Comparison of ENCODE assay signal across 1 cellular context in the genomic region with DNA sequence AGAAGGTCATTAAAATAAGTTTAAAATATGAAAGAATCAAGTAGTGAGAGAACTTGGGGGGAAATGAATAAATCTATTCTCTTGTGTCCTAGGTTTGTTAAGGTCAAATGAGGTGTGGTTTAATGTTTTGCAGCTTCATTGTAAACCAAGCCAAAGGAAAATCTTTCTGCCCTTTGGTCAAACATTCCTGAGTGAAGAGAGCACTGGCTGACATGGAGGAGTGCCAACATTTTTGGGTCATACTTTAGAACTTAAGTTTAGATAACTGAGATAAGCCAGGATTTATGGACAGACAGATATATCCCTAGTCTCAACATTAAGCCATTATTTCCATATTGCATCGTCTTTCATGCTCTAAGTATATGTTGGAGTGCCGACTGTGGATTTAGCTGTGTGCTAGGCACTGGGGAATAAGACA.
A peak's percentile ranks its signal among the peaks of the same experiment; 100 is the strongest.
TF ChIP-seq lines count a peak whose summit lies in the region.

No MANE protein-coding gene starts in this region.

TF ChIP-seq in HepG2, 621 proteins besides CTCF, POLR2A, EP300 and RAD21 (continued from another document):
- peak; percentile 73 for TF ChIP-seq GATAD2A (CRISPR knock-in tag; IDR thresholded peaks at IDR 0.05)
- TF ChIP-seq, protein P1, sequence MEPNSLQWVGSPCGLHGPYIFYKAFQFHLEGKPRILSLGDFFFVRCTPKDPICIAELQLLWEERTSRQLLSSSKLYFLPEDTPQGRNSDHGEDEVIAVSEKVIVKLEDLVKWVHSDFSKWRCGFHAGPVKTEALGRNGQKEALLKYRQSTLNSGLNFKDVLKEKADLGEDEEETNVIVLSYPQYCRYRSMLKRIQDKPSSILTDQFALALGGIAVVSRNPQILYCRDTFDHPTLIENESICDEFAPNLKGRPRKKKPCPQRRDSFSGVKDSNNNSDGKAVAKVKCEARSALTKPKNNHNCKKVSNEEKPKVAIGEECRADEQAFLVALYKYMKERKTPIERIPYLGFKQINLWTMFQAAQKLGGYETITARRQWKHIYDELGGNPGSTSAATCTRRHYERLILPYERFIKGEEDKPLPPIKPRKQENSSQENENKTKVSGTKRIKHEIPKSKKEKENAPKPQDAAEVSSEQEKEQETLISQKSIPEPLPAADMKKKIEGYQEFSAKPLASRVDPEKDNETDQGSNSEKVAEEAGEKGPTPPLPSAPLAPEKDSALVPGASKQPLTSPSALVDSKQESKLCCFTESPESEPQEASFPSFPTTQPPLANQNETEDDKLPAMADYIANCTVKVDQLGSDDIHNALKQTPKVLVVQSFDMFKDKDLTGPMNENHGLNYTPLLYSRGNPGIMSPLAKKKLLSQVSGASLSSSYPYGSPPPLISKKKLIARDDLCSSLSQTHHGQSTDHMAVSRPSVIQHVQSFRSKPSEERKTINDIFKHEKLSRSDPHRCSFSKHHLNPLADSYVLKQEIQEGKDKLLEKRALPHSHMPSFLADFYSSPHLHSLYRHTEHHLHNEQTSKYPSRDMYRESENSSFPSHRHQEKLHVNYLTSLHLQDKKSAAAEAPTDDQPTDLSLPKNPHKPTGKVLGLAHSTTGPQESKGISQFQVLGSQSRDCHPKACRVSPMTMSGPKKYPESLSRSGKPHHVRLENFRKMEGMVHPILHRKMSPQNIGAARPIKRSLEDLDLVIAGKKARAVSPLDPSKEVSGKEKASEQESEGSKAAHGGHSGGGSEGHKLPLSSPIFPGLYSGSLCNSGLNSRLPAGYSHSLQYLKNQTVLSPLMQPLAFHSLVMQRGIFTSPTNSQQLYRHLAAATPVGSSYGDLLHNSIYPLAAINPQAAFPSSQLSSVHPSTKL (CRISPR knock-in tag; IDR thresholded peaks at IDR 0.05) = peak; percentile 84
- TF ChIP-seq FOXJ3 (CRISPR knock-in tag; IDR thresholded peaks at IDR 0.05; ENCODE audit: borderline replicate concordance) = peak; percentile 58; the same call in 1 of the 2 replicates
- no peak for TF ChIP-seq ZNF703 (CRISPR knock-in tag; IDR thresholded peaks at IDR 0.05; ENCODE audit: borderline replicate concordance)
- no peak for TF ChIP-seq CREB1 (IDR thresholded peaks at IDR 0.05)
- no peak for TF ChIP-seq CREB1 (CRISPR knock-in tag; IDR thresholded peaks at IDR 0.05)
- TF ChIP-seq, protein P2, sequence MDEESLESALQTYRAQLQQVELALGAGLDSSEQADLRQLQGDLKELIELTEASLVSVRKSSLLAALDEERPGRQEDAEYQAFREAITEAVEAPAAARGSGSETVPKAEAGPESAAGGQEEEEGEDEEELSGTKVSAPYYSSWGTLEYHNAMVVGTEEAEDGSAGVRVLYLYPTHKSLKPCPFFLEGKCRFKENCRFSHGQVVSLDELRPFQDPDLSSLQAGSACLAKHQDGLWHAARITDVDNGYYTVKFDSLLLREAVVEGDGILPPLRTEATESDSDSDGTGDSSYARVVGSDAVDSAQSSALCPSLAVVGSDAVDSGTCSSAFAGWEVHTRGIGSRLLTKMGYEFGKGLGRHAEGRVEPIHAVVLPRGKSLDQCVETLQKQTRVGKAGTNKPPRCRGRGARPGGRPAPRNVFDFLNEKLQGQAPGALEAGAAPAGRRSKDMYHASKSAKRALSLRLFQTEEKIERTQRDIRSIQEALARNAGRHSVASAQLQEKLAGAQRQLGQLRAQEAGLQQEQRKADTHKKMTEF (CRISPR knock-in tag; IDR thresholded peaks at IDR 0.05) = peak; percentile 39; the same call in 1 of the 2 replicates
- TF ChIP-seq, protein P3, sequence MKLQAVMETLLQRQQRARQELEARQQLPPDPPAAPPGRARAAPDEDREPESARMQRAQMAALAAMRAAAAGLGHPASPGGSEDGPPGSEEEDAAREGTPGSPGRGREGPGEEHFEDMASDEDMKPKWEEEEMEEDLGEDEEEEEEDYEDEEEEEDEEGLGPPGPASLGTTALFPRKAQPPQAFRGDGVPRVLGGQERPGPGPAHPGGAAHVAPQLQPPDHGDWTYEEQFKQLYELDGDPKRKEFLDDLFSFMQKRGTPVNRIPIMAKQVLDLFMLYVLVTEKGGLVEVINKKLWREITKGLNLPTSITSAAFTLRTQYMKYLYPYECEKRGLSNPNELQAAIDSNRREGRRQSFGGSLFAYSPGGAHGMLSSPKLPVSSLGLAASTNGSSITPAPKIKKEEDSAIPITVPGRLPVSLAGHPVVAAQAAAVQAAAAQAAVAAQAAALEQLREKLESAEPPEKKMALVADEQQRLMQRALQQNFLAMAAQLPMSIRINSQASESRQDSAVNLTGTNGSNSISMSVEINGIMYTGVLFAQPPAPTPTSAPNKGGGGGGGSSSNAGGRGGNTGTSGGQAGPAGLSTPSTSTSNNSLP (IDR thresholded peaks at IDR 0.05; ENCODE audit: low read depth, low read length) = peak; percentile 48
- TF ChIP-seq NR2C2 (CRISPR knock-in tag; IDR thresholded peaks at IDR 0.05; ENCODE audit: borderline replicate concordance) = no peak
- TF ChIP-seq SIN3A (IDR thresholded peaks at IDR 0.05; ENCODE audit: borderline replicate concordance, low read depth, low read length) = no peak
- no peak for TF ChIP-seq GATA4 (IDR thresholded peaks at IDR 0.05; ENCODE audit: borderline replicate concordance, low read depth)
- no peak for TF ChIP-seq ZKSCAN5 (CRISPR knock-in tag; IDR thresholded peaks at IDR 0.05)
- TF ChIP-seq ZKSCAN8 (CRISPR knock-in tag; IDR thresholded peaks at IDR 0.05; ENCODE audit: borderline replicate concordance) = 0 out of 2 replicates have a peak, but pooled peaks have one; percentile 20
- TF ChIP-seq ZNF570 (CRISPR knock-in tag; IDR thresholded peaks at IDR 0.05; ENCODE audit: borderline replicate concordance) = no peak
- no peak for TF ChIP-seq ZNF557 (CRISPR knock-in tag; IDR thresholded peaks at IDR 0.05)
- TF ChIP-seq PCBP1 (IDR thresholded peaks at IDR 0.05; ENCODE audit: borderline replicate concordance, low read depth, low read length) = no peak
TF ChIP-seq in HepG2: peak in this region for 58.
